In the genomic region with DNA sequence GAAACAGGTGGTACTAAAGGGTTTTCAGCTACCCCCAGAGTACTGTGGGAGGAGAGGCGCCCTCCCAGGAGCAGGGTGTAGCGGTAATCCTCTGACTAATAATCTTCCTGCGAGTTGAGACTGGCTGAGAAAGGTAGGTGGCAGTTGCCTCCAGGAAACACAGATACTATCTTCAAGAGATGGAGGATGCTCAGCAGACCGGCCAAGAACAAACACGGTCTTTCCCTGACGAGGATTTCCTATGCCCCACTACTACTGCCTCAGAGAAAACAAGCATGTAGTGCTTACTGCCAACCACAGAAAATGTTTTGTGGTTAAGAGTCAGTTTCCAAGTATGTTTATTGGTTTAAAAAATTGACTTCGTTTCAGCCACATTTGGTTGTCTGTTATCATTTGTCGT, we compare ENCODE assay signal across 8 cellular contexts. TPM values are rescaled to one million over a fixed set of nuclear protein-coding genes. Genes with fewer than 3 reads are reported as not detected.
DNase-seq lines count a peak whose midpoint lies in the region; ATAC-seq, FAIRE-seq and TF ChIP-seq lines count a peak whose summit lies in the region.

No MANE protein-coding gene starts in this region.

- H4K20me1 ChIP-seq in SK-N-SH (ENCODE audit: insufficient read depth) (peaks cover 18% of the 10 kb centered on the region), astrocyte (ENCODE audit: insufficient read depth, low read length) (peaks cover 60% of the 10 kb centered on the region)

- TF ChIP-seq EP300 in SK-N-SH (IDR thresholded peaks at IDR 0.05; ENCODE audit: borderline replicate concordance in 1 of 2, low read depth in 1 of 2, low read length in 1 of 2), result peak in 1 of 2 experiments; percentile 72; a peak in 1 of 4 replicates

- H3K27ac Mint-ChIP-seq in astrocyte (ENCODE audit: unreplicated experiment), result peak overlapping the region; percentile 51

- H3K4me3 ChIP-seq in SK-N-SH (ENCODE audit: low read depth in 2 of 2, low read length in 1 of 2) (no peak overlapping the region), astrocyte (ENCODE audit: insufficient read depth, low read depth, low read length) (no peak overlapping the region)

- H3F3A ChIP-seq in SK-N-SH (replicated peaks; ENCODE audit: insufficient read depth), result peaks cover 20% of the 10 kb centered on the region

- no peaks in the 10 kb centered on the region for H3K9me3 ChIP-seq in SK-N-SH
- H3K9me3 ChIP-seq in astrocyte (ENCODE audit: insufficient read depth, low read depth, low read length), result no peaks in the 10 kb centered on the region

- no peak for DNase-seq in SK-N-SH
- peak; percentile 90 for DNase-seq in astrocyte (ENCODE audit: low read depth)
- no peak for DNase-seq in sciatic nerve (ENCODE audit: low spot score)
- no peak for DNase-seq in NCI-H510A (lab: John Stamatoyannopoulos, UW)
- no peak for DNase-seq in DMS 273 (lab: John Stamatoyannopoulos, UW; ENCODE audit: unreplicated experiment)
- no peak for DNase-seq in NOMO-1 (lab: John Stamatoyannopoulos, UW; ENCODE audit: unreplicated experiment in 2 of 2)

- POLR2A ChIA-PET in SK-N-SH (lab: Yijun Ruan, JAX), result no interaction called here

- intact Hi-C loops in sciatic nerve (cut with DNase I), result no loop called here

- FAIRE-seq in astrocyte (lab: Jason Lieb, UNC), result peak; percentile 88

- no peak for TF ChIP-seq RAD21 in SK-N-SH (IDR thresholded peaks at IDR 0.05; ENCODE audit: low read length)

- TF ChIP-seq CTCF in SK-N-SH (IDR thresholded peaks at IDR 0.05), result peak; percentile 16; the same call in 1 of the 2 replicates
- no peak for TF ChIP-seq CTCF in astrocyte (IDR thresholded peaks at IDR 0.05; ENCODE audit: insufficient read depth, low read depth, low read length)

- ATAC-seq in GM18502 (IDR thresholded peaks at IDR 0.05; ENCODE audit: poor library complexity, unreplicated experiment) (peak; percentile 94), HG02798 (IDR thresholded peaks at IDR 0.05; ENCODE audit: poor library complexity, unreplicated experiment) (peak; percentile 89), sciatic nerve (peak; percentile 61)

- H3K4me3 Mint-ChIP-seq in astrocyte (ENCODE audit: unreplicated experiment), result peak overlapping the region; percentile 37

- peaks cover 12% of the 10 kb centered on the region for H3K36me3 Mint-ChIP-seq in astrocyte (ENCODE audit: low read depth, unreplicated experiment)

- no peaks in the 10 kb centered on the region for H3K9me2 ChIP-seq in SK-N-SH

- H3K4me1 ChIP-seq in SK-N-SH (ENCODE audit: control insufficient read depth in 1 of 2, insufficient read depth in 2 of 2, low read depth in 1 of 2, low read length in 1 of 2), result peaks cover 0 to 25% of the 10 kb centered on the region in 2 experiments; a peak in 2 of 4 replicates
- H3K4me1 ChIP-seq in astrocyte (ENCODE audit: insufficient read depth, low read length), result peaks cover 22% of the 10 kb centered on the region

- H3K9ac ChIP-seq in SK-N-SH (no peak overlapping the region; the same call in 1 of the 2 replicates), astrocyte (ENCODE audit: low read length) (no peak overlapping the region)

- H2AFZ ChIP-seq in SK-N-SH (ENCODE audit: low read depth) (no peak overlapping the region), astrocyte (ENCODE audit: low read depth, low read length) (no peak overlapping the region)

- H3K9me3 Mint-ChIP-seq in astrocyte (ENCODE audit: unreplicated experiment), result no peaks in the 10 kb centered on the region

- H3K4me2 ChIP-seq in SK-N-SH (peak overlapping the region; percentile 48; the same call in 1 of the 2 replicates), astrocyte (ENCODE audit: low read length) (peak overlapping the region; percentile 55)

- H3K27ac ChIP-seq in SK-N-SH (ENCODE audit: low read depth in 2 of 2, low read length in 1 of 2) (peak overlapping the region; percentile 12 to 61; a peak in 3 of 4 replicates), astrocyte (ENCODE audit: low read depth, low read length) (no peak overlapping the region)

- H3K36me3 ChIP-seq in SK-N-SH (replicated peaks in 1 of 2; ENCODE audit: control insufficient read depth in 1 of 2, insufficient read depth in 2 of 2, low read length in 1 of 2) (peaks cover 24 to 33% of the 10 kb centered on the region in 2 experiments), astrocyte (ENCODE audit: insufficient read depth, low read length) (peaks cover 4% of the 10 kb centered on the region)

- H3K79me2 ChIP-seq in SK-N-SH (ENCODE audit: insufficient read depth) (no peaks in the 10 kb centered on the region), astrocyte (ENCODE audit: insufficient read depth, low read length) (no peaks in the 10 kb centered on the region)

- WGBS in SK-N-SH (ENCODE audit: low lambda C conversion rate), result 24% methylated on average over 8 of the region's 8 CpGs

- H3K27me3 Mint-ChIP-seq in astrocyte (ENCODE audit: low read depth, unreplicated experiment), result no peaks in the 10 kb centered on the region

- H3K4me1 Mint-ChIP-seq in astrocyte (ENCODE audit: low read depth, unreplicated experiment), result peaks cover 54% of the 10 kb centered on the region

- CTCF ChIA-PET in SK-N-SH (lab: Yijun Ruan, JAX), result no interaction called here

- H3K27me3 ChIP-seq in SK-N-SH (ENCODE audit: insufficient read depth), result no peaks in the 10 kb centered on the region
- H3K27me3 ChIP-seq in astrocyte (ENCODE audit: insufficient read depth, low read length), result no peaks in the 10 kb centered on the region

TF ChIP-seq in SK-N-SH, 30 proteins besides CTCF, POLR2A, EP300 and RAD21 (continues in another document):
- TF ChIP-seq, protein P1, sequence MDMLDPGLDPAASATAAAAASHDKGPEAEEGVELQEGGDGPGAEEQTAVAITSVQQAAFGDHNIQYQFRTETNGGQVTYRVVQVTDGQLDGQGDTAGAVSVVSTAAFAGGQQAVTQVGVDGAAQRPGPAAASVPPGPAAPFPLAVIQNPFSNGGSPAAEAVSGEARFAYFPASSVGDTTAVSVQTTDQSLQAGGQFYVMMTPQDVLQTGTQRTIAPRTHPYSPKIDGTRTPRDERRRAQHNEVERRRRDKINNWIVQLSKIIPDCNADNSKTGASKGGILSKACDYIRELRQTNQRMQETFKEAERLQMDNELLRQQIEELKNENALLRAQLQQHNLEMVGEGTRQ (IDR thresholded peaks at IDR 0.05; ENCODE audit: borderline replicate concordance, low read depth, low read length), result no peak
- no peak for TF ChIP-seq FOXJ3 (CRISPR knock-in tag; IDR thresholded peaks at IDR 0.05)
- TF ChIP-seq, protein P2, sequence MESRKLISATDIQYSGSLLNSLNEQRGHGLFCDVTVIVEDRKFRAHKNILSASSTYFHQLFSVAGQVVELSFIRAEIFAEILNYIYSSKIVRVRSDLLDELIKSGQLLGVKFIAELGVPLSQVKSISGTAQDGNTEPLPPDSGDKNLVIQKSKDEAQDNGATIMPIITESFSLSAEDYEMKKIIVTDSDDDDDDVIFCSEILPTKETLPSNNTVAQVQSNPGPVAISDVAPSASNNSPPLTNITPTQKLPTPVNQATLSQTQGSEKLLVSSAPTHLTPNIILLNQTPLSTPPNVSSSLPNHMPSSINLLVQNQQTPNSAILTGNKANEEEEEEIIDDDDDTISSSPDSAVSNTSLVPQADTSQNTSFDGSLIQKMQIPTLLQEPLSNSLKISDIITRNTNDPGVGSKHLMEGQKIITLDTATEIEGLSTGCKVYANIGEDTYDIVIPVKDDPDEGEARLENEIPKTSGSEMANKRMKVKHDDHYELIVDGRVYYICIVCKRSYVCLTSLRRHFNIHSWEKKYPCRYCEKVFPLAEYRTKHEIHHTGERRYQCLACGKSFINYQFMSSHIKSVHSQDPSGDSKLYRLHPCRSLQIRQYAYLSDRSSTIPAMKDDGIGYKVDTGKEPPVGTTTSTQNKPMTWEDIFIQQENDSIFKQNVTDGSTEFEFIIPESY (IDR thresholded peaks at IDR 0.05; ENCODE audit: borderline replicate concordance, low read depth), result peak; percentile 12; the same call in 1 of the 2 replicates
- peak; percentile 67 for TF ChIP-seq TEAD4 (IDR thresholded peaks at IDR 0.05; ENCODE audit: borderline replicate concordance, insufficient read depth)
- TF ChIP-seq SIN3A (IDR thresholded peaks at IDR 0.05; ENCODE audit: borderline replicate concordance, low read depth, low read length), result no peak
- TF ChIP-seq GATA2 (CRISPR knock-in tag; IDR thresholded peaks at IDR 0.05), result no peak
- TF ChIP-seq, protein P3, sequence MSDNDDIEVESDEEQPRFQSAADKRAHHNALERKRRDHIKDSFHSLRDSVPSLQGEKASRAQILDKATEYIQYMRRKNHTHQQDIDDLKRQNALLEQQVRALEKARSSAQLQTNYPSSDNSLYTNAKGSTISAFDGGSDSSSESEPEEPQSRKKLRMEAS (IDR thresholded peaks at IDR 0.05; ENCODE audit: low read depth), result peak; percentile 48; the same call in 1 of the 2 replicates
- TF ChIP-seq POLR2AphosphoS5 (IDR thresholded peaks at IDR 0.05; ENCODE audit: low read depth, low read length), result peak; percentile 49; the same call in 1 of the 2 replicates
- TF ChIP-seq, protein P4, sequence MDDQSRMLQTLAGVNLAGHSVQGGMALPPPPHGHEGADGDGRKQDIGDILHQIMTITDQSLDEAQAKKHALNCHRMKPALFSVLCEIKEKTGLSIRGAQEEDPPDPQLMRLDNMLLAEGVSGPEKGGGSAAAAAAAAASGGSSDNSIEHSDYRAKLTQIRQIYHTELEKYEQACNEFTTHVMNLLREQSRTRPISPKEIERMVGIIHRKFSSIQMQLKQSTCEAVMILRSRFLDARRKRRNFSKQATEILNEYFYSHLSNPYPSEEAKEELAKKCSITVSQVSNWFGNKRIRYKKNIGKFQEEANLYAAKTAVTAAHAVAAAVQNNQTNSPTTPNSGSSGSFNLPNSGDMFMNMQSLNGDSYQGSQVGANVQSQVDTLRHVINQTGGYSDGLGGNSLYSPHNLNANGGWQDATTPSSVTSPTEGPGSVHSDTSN (IDR thresholded peaks at IDR 0.05), result peak; percentile 60; the same call in 1 of the 2 replicates
- TF ChIP-seq JUND (IDR thresholded peaks at IDR 0.05), result peak; percentile 73

RNA-seq across cellular contexts. Expression of a gene that starts 26.8 kb away (rescaled TPM):
- polyA plus RNA-seq in SK-N-SH (2012; rRNA removed), result 20.4 and 29.8 TPM in 2 replicates
- 21.5 and 24.8 TPM in 2 replicates for polyA plus RNA-seq in SK-N-SH (2012; cell fraction: cytosol; rRNA removed)
- 17.0 and 23.2 TPM in 2 replicates for polyA plus RNA-seq in SK-N-SH (2012; cell fraction: nucleus; rRNA removed)
- total RNA-seq in astrocyte (37.8 and 42.3 TPM in 2 replicates), sciatic nerve (56.6 TPM)

RNA-seq across cellular contexts. Expression of a gene that starts 38.0 kb away (rescaled TPM):
- polyA plus RNA-seq in SK-N-SH (2012; rRNA removed), result 36.6 and 48.4 TPM in 2 replicates
- 49.9 and 53.0 TPM in 2 replicates for polyA plus RNA-seq in SK-N-SH (2012; cell fraction: cytosol; rRNA removed)
- polyA plus RNA-seq in SK-N-SH (2012; cell fraction: nucleus; rRNA removed), result 6.9 and 13.6 TPM in 2 replicates
- total RNA-seq in astrocyte, result 34.7 and 36.6 TPM in 2 replicates
- 12.7 TPM for total RNA-seq in sciatic nerve

RNA-seq across cellular contexts. Expression of a gene that starts 42.0 kb away (rescaled TPM):
- 0.02 TPM in 1 of 2 replicates, not detected in the other for polyA plus RNA-seq in SK-N-SH (2012; rRNA removed)
- polyA plus RNA-seq in SK-N-SH (2012; cell fraction: cytosol; rRNA removed), result not detected in 2 replicates
- polyA plus RNA-seq in SK-N-SH (2012; cell fraction: nucleus; rRNA removed), result 0.15 and 0.17 TPM in 2 replicates
- not detected in 2 replicates for total RNA-seq in astrocyte
- 91.7 TPM for total RNA-seq in sciatic nerve

Comparison
In these comparisons a context has a peak if more than half of its experiments do, and no peak if none do; other contexts are left out.
1. RNA of a gene that starts 42.0 kb away (total RNA-seq): 91.7 TPM in sciatic nerve (single experiment); not detected in astrocyte; every median in the first group is over 10 times any median in the second.
2. Peak in every context shown above with its lines, with median percentiles within 50 percentile points of each other: ATAC-seq.